Comparison of ENCODE assay signal across 8 cellular contexts in genomic region chr9:90102292-90102901, GRCh38.
DNase-seq lines count a peak whose midpoint lies in the region; ATAC-seq and TF ChIP-seq lines count a peak whose summit lies in the region.

No MANE protein-coding gene starts in this region.

- H3K4me1 ChIP-seq in DOHH2 (ENCODE audit: control insufficient read depth, low read length): no peaks in the 10 kb centered on the region
- H3K4me1 ChIP-seq in GM23338 (ENCODE audit: insufficient read depth): no peaks in the 10 kb centered on the region
- peaks cover 10% of the 10 kb centered on the region for H3K4me1 ChIP-seq in testis

- no peak overlapping the region for H3K4me3 ChIP-seq in DOHH2 (ENCODE audit: low read length)
- H3K4me3 ChIP-seq in GM23338: no peak overlapping the region
- no peak overlapping the region for H3K4me3 ChIP-seq in fibroblast of villous mesenchyme (ENCODE audit: low read depth, low read length)
- H3K4me3 ChIP-seq in testis: no peak overlapping the region

- peak overlapping the region; percentile 44; the same call in 1 of the 2 replicates for H2AFZ ChIP-seq in GM23338

- H4K20me1 ChIP-seq in DOHH2 (ENCODE audit: control insufficient read depth, insufficient read depth, low read depth, low read length) (no peaks in the 10 kb centered on the region; the same call in 1 of the 2 replicates), GM23338 (replicated peaks; ENCODE audit: insufficient read depth) (no peaks in the 10 kb centered on the region)

- H3K4me3 Mint-ChIP-seq in GM23338: no peak overlapping the region
- no peak overlapping the region for H3K4me3 Mint-ChIP-seq in activated T-helper 2 cell treated with anti-CD3 and anti-CD28 coated beads, Interferon-gamma antibody, Interleukin-2, Interleukin-4, amounts not matched to agents 10 μg/mL and 5 μg/mL and 100 μg/mL, durations not matched to agents 14 hours and 24 hours and 36 hours (ENCODE audit: low read depth)

- 22 to 26% methylated on average over 6 of the region's 6 CpGs for WGBS in testis, 2 donors

- no peaks in the 10 kb centered on the region for H3K36me3 ChIP-seq in DOHH2 (ENCODE audit: control insufficient read depth, low read length)
- no peaks in the 10 kb centered on the region for H3K36me3 ChIP-seq in GM23338 (ENCODE audit: insufficient read depth)
- no peaks in the 10 kb centered on the region for H3K36me3 ChIP-seq in testis (ENCODE audit: low read depth, missing control alignments)

- H3K4me2 ChIP-seq in DOHH2 (ENCODE audit: low read length) (no peak overlapping the region), GM23338 (no peak overlapping the region)

- TF ChIP-seq CTCF in DOHH2 (IDR thresholded peaks at IDR 0.05; ENCODE audit: low read depth, low read length, poor library complexity, severe bottlenecking) (peak; percentile 76), GM23338 (conservative IDR thresholded peaks at IDR 0.05; ENCODE audit: low read depth in 2 of 2) (peak; percentile 88 to 94), LNCAP (IDR thresholded peaks at IDR 0.05) (peak; percentile 79), fibroblast of villous mesenchyme (IDR thresholded peaks at IDR 0.05; ENCODE audit: insufficient read depth, low read depth, low read length) (peak; percentile 77), testis (IDR thresholded peaks at IDR 0.05) (peak; percentile 72 to 90 (median 83))

- H3F3A ChIP-seq in DOHH2 (ENCODE audit: control insufficient read depth, insufficient read depth) (no peaks in the 10 kb centered on the region), GM23338 (replicated peaks; ENCODE audit: low read depth) (no peaks in the 10 kb centered on the region)

- no peaks in the 10 kb centered on the region for H3K79me2 ChIP-seq in DOHH2 (ENCODE audit: control insufficient read depth, low read length)
- no peaks in the 10 kb centered on the region for H3K79me2 ChIP-seq in GM23338 (replicated peaks; ENCODE audit: insufficient read depth)

- H3K4me1 Mint-ChIP-seq in GM23338: 0 out of 3 replicates have a peak, but pooled peaks cover 3% of the 10 kb centered on the region
- H3K4me1 Mint-ChIP-seq in activated T-helper 2 cell treated with anti-CD3 and anti-CD28 coated beads, Interferon-gamma antibody, Interleukin-2, Interleukin-4, amounts not matched to agents 10 μg/mL and 5 μg/mL and 100 μg/mL, durations not matched to agents 14 hours and 24 hours and 36 hours (ENCODE audit: low read depth): peaks cover 11% of the 10 kb centered on the region

- H3K9me2 ChIP-seq in DOHH2 (replicated peaks; ENCODE audit: control insufficient read depth, low read length) (no peaks in the 10 kb centered on the region), GM23338 (ENCODE audit: insufficient read depth) (no peaks in the 10 kb centered on the region)

- no peaks in the 10 kb centered on the region for H3K9me3 ChIP-seq in DOHH2 (ENCODE audit: control insufficient read depth, insufficient read depth, low read length)
- H3K9me3 ChIP-seq in testis: no peaks in the 10 kb centered on the region

- no peaks in the 10 kb centered on the region for H3K27me3 Mint-ChIP-seq in GM23338 (ENCODE audit: insufficient read depth, low read depth, poor library complexity)
- peaks cover 3% of the 10 kb centered on the region for H3K27me3 Mint-ChIP-seq in activated T-helper 2 cell treated with anti-CD3 and anti-CD28 coated beads, Interferon-gamma antibody, Interleukin-2, Interleukin-4, amounts not matched to agents 10 μg/mL and 5 μg/mL and 100 μg/mL, durations not matched to agents 14 hours and 24 hours and 36 hours (ENCODE audit: low read depth)

- intact Hi-C loops in activated T-helper 2 cell treated with anti-CD3 and anti-CD28 coated beads, Interferon-gamma antibody, Interleukin-2, Interleukin-4, amounts not matched to agents 10 μg/mL and 5 μg/mL and 100 μg/mL, durations not matched to agents 14 hours and 24 hours and 36 hours (cut with micrococcal nuclease): loop anchor here (1.0 to 5.0 kb wide), 6 partner anchors 105 to 525 kb away; no protein-coding TSS in a partner anchor
- intact Hi-C loops in testis (cut with DNase I; ENCODE audit: low total_unique reads): no loop called here

- peak; percentile 94 for DNase-seq in GM23338 (ENCODE audit: low spot score)
- peak; percentile 93 for DNase-seq in RKO (ENCODE audit: low spot score)
- DNase-seq in activated T-helper 2 cell treated with anti-CD3 and anti-CD28 coated beads, Interferon-gamma antibody, Interleukin-2, Interleukin-4, amounts not matched to agents 10 μg/mL and 5 μg/mL and 100 μg/mL, durations not matched to agents 14 hours and 24 hours and 36 hours (ENCODE audit: low spot score): peak; percentile 75
- peak; percentile 90 for DNase-seq in fibroblast of villous mesenchyme (ENCODE audit: low read depth)
- peak in 49 of 56 donors; percentile 7 to 78 (median 32) for DNase-seq in nucleus accumbens (lab: John Stamatoyannopoulos, UW)
- peak; percentile 93 for DNase-seq in testis

- H3K27ac Mint-ChIP-seq in GM23338: no peak overlapping the region
- H3K27ac Mint-ChIP-seq in activated T-helper 2 cell treated with anti-CD3 and anti-CD28 coated beads, Interferon-gamma antibody, Interleukin-2, Interleukin-4, amounts not matched to agents 10 μg/mL and 5 μg/mL and 100 μg/mL, durations not matched to agents 14 hours and 24 hours and 36 hours: no peak overlapping the region

- no peak for TF ChIP-seq POLR2A in testis (IDR thresholded peaks at IDR 0.05)

- H3K36me3 Mint-ChIP-seq in GM23338 (ENCODE audit: low read depth): no peaks in the 10 kb centered on the region
- no peaks in the 10 kb centered on the region for H3K36me3 Mint-ChIP-seq in activated T-helper 2 cell treated with anti-CD3 and anti-CD28 coated beads, Interferon-gamma antibody, Interleukin-2, Interleukin-4, amounts not matched to agents 10 μg/mL and 5 μg/mL and 100 μg/mL, durations not matched to agents 14 hours and 24 hours and 36 hours (ENCODE audit: low read depth)

- H3K9me3 Mint-ChIP-seq in GM23338: no peaks in the 10 kb centered on the region
- no peaks in the 10 kb centered on the region for H3K9me3 Mint-ChIP-seq in activated T-helper 2 cell treated with anti-CD3 and anti-CD28 coated beads, Interferon-gamma antibody, Interleukin-2, Interleukin-4, amounts not matched to agents 10 μg/mL and 5 μg/mL and 100 μg/mL, durations not matched to agents 14 hours and 24 hours and 36 hours

- no peaks in the 10 kb centered on the region for H3K27me3 ChIP-seq in DOHH2 (ENCODE audit: control insufficient read depth, low read length)
- no peaks in the 10 kb centered on the region for H3K27me3 ChIP-seq in GM23338 (ENCODE audit: insufficient read depth)
- no peaks in the 10 kb centered on the region for H3K27me3 ChIP-seq in testis

- ATAC-seq in GM23338: peak; percentile 97

- H3K27ac ChIP-seq in DOHH2 (ENCODE audit: low read depth, low read length): no peak overlapping the region
- H3K27ac ChIP-seq in GM23338 (ENCODE audit: low read depth): no peak overlapping the region
- no peak overlapping the region for H3K27ac ChIP-seq in testis

TF ChIP-seq in GM23338, 12 proteins besides CTCF, POLR2A, EP300 and RAD21 (continues in another document):
- TF ChIP-seq EZH2 (IDR thresholded peaks at IDR 0.05; ENCODE audit: low read depth, unreplicated experiment): no peak

Comparison
In these comparisons a context has a peak if more than half of its experiments do, and no peak if none do; other contexts are left out.
1. DNase-seq: peak in every context shown above with its lines; median percentile 94 in GM23338; 93 in RKO; 93 in testis; 90 in fibroblast of villous mesenchyme; 75 in activated T-helper 2 cell treated with anti-CD3 and anti-CD28 coated beads, Interferon-gamma antibody, Interleukin-2, Interleukin-4, amounts not matched to agents 10 μg/mL and 5 μg/mL and 100 μg/mL, durations not matched to agents 14 hours and 24 hours and 36 hours; 32 in nucleus accumbens.